34 cellular contexts compared by ENCODE assay signal in the genomic region with DNA sequence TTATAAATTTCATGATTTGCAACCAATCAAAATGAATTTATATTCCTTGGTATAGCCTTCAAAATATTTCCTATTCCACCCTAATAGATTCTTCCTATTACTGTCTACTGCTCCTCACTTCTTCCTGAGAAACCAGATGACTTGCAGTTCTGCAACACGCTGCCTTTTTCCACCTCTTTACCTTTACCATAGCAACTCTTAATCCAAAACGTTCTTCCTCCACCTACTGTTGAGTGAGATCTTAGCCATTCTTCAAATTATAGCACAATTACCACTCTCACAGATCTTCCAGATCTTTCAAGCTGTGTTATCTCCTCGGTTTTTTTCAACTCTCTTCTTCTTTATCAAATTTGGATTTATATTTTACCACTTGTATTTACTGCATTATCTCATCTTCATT.
"Had no signal": no experiment of that assay in that cellular context is flagged by ENCODE, and none has a peak within 500 bp of the region (broad histone marks: within the 10 kb centered on the region; RNA-seq: fewer than 3 reads in every experiment).

No MANE protein-coding gene starts in this region.

- H3K27ac ChIP-seq: epithelial cell of prostate, esophagus squamous epithelium, parathyroid adenoma, psoas muscle, sigmoid colon, stomach, thyroid gland, upper lobe of left lung, vagina, WERI-Rb-1 had no signal

- H3K9me3 ChIP-seq: esophagus squamous epithelium, psoas muscle, sigmoid colon, stomach, thyroid gland, upper lobe of left lung, vagina had no signal

- H3K4me3 ChIP-seq: esophagus squamous epithelium, psoas muscle, sigmoid colon, stomach, thyroid gland, upper lobe of left lung, vagina had no signal

- H3K27me3 ChIP-seq: esophagus squamous epithelium, sigmoid colon, stomach, thyroid gland, upper lobe of left lung, vagina had no signal

- H3K4me3 Mint-ChIP-seq: activated CD4-positive, alpha-beta memory T cell treated with anti-CD3 and anti-CD28 coated beads for 36 hours; activated CD4-positive, alpha-beta T cell treated with anti-CD3 and anti-CD28 coated beads, Interleukin-2, amount 10 ng/mL, durations not matched to agents 24 days and 14 days; activated naive CD4-positive, alpha-beta T cell treated with anti-CD3 and anti-CD28 coated beads, Interleukin-2, amount 50 U/mL, for 24 hours; activated naive CD8-positive, alpha-beta T cell treated with anti-CD3 and anti-CD28 coated beads, Interleukin-2, amount 50 U/mL, for 24 hours; activated T-cell treated with anti-CD3 and anti-CD28 coated beads, Interleukin-2, amount 50 U/mL, for 24 hours; dendritic cell treated with granulocyte-macrophage colony-stimulating factor and Interleukin-4, amounts not matched to agents 40 ng/mL and 50 ng/mL, for 4 days; endodermal cell; mesothelial cell of epicardium; naive B cell; neural crest cell; stimulated activated naive B cell treated with anti-CD40 and anti-IgM and Interleukin-4, amounts not matched to agents 10 μg/mL and 1 μg/mL and 100 μg/mL, for 72 hours had no signal

- H3K9me3 Mint-ChIP-seq: dendritic cell treated with granulocyte-macrophage colony-stimulating factor and Interleukin-4, amounts not matched to agents 40 ng/mL and 50 ng/mL, for 4 days; endodermal cell; neural crest cell had no signal

- H3K4me1 ChIP-seq: esophagus squamous epithelium, parathyroid adenoma, psoas muscle, sigmoid colon, thyroid gland, upper lobe of left lung, vagina had no signal

- H3K36me3 ChIP-seq: esophagus squamous epithelium, sigmoid colon, stomach, thyroid gland, upper lobe of left lung, vagina, WERI-Rb-1 had no signal

- H3K4me1 Mint-ChIP-seq: activated CD4-positive, alpha-beta T cell treated with anti-CD3 and anti-CD28 coated beads, Interleukin-2, amount 10 ng/mL, durations not matched to agents 24 days and 14 days; activated naive CD4-positive, alpha-beta T cell treated with anti-CD3 and anti-CD28 coated beads, Interleukin-2, amount 50 U/mL, for 24 hours; activated naive CD8-positive, alpha-beta T cell treated with anti-CD3 and anti-CD28 coated beads, Interleukin-2, amount 50 U/mL, for 24 hours; naive B cell; stimulated activated naive B cell treated with anti-CD40 and anti-IgM and Interleukin-4, amounts not matched to agents 10 μg/mL and 1 μg/mL and 100 μg/mL, for 72 hours had no signal

- H2AFZ ChIP-seq: parathyroid adenoma had no signal

- H3K9ac ChIP-seq: parathyroid adenoma had no signal

- H3K79me2 ChIP-seq: parathyroid adenoma had no signal

- H3K27ac Mint-ChIP-seq: activated CD4-positive, alpha-beta memory T cell treated with anti-CD3 and anti-CD28 coated beads for 36 hours; activated CD4-positive, alpha-beta T cell treated with anti-CD3 and anti-CD28 coated beads, Interleukin-2, amount 10 ng/mL, durations not matched to agents 24 days and 14 days; activated naive CD4-positive, alpha-beta T cell treated with anti-CD3 and anti-CD28 coated beads, Interleukin-2, amount 50 U/mL, for 24 hours; activated naive CD8-positive, alpha-beta T cell treated with anti-CD3 and anti-CD28 coated beads, Interleukin-2, amount 50 U/mL, for 24 hours; activated T-cell treated with anti-CD3 and anti-CD28 coated beads, Interleukin-2, amount 50 U/mL, for 24 hours; dendritic cell treated with granulocyte-macrophage colony-stimulating factor and Interleukin-4, amounts not matched to agents 40 ng/mL and 50 ng/mL, for 4 days; endodermal cell; mesothelial cell of epicardium; naive B cell; stimulated activated naive B cell treated with anti-CD40 and anti-IgM and Interleukin-4, amounts not matched to agents 10 μg/mL and 1 μg/mL and 100 μg/mL, for 72 hours had no signal

- DNase-seq: activated CD4-positive, alpha-beta memory T cell treated with anti-CD3 and anti-CD28 coated beads for 36 hours; activated CD4-positive, alpha-beta T cell treated with anti-CD3 and anti-CD28 coated beads, Interleukin-2, amount 10 ng/mL, durations not matched to agents 24 days and 14 days; activated CD4-positive, CD25-positive, alpha-beta regulatory T cell treated with anti-CD3 and anti-CD28 coated beads, Interleukin-2, amount 50 U/mL, for 72 hours; activated CD8-positive, alpha-beta memory T cell treated with anti-CD3 and anti-CD28 coated beads, Interleukin-2, amount 50 U/mL, for 48 hours; activated gamma-delta T cell; activated naive CD8-positive, alpha-beta T cell treated with anti-CD3 and anti-CD28 coated beads, Interleukin-2, amount 50 U/mL, for 24 hours; activated T-cell treated with anti-CD3 and anti-CD28 coated beads, Interleukin-2, amount 50 U/mL, for 24 hours; amygdala; central memory CD4-positive, alpha-beta T cell; endodermal cell; esophagus squamous epithelium; left cardiac atrium; left ventricle myocardium superior; naive B cell; occipital lobe; psoas muscle; sigmoid colon; small intestine; stimulated activated CD4-positive, alpha-beta T cell treated with anti-CD3 and anti-CD28 coated beads, Interleukin-1b, Interleukin-23, amount 100 ng/mL, for 48 hours; stimulated activated CD4-positive, alpha-beta T cell treated with anti-CD3 and anti-CD28 coated beads, Interleukin-4, amount 100 ng/mL, for 4 hours; stimulated activated CD8-positive, alpha-beta memory T cell treated with anti-CD3 and anti-CD28 coated beads, Interleukin-4, amount 100 ng/mL, for 48 hours; stimulated activated naive B cell treated with anti-CD40 and anti-IgM and Interleukin-4, amounts not matched to agents 10 μg/mL and 1 μg/mL and 100 μg/mL, for 72 hours; stomach; T1000; thyroid gland; upper lobe of left lung; WERI-Rb-1 had no signal

- H3K36me3 Mint-ChIP-seq: activated CD4-positive, alpha-beta memory T cell treated with anti-CD3 and anti-CD28 coated beads for 36 hours; activated naive CD4-positive, alpha-beta T cell treated with anti-CD3 and anti-CD28 coated beads, Interleukin-2, amount 50 U/mL, for 24 hours; mesothelial cell of epicardium; naive B cell; stimulated activated naive B cell treated with anti-CD40 and anti-IgM and Interleukin-4, amounts not matched to agents 10 μg/mL and 1 μg/mL and 100 μg/mL, for 72 hours had no signal

- ATAC-seq: activated naive CD8-positive, alpha-beta T cell treated with anti-CD3 and anti-CD28 coated beads, Interleukin-2, amount 50 U/mL, for 24 hours; left cardiac atrium; left ventricle myocardium superior; psoas muscle; stimulated activated naive B cell treated with anti-CD40 and anti-IgM and Interleukin-4, amounts not matched to agents 10 μg/mL and 1 μg/mL and 100 μg/mL, for 72 hours had no signal

- H3K27me3 Mint-ChIP-seq: activated CD4-positive, alpha-beta memory T cell treated with anti-CD3 and anti-CD28 coated beads for 36 hours; activated CD4-positive, alpha-beta T cell treated with anti-CD3 and anti-CD28 coated beads, Interleukin-2, amount 10 ng/mL, durations not matched to agents 24 days and 14 days; activated naive CD4-positive, alpha-beta T cell treated with anti-CD3 and anti-CD28 coated beads, Interleukin-2, amount 50 U/mL, for 24 hours; activated naive CD8-positive, alpha-beta T cell treated with anti-CD3 and anti-CD28 coated beads, Interleukin-2, amount 50 U/mL, for 24 hours; activated T-cell treated with anti-CD3 and anti-CD28 coated beads, Interleukin-2, amount 50 U/mL, for 24 hours; dendritic cell treated with granulocyte-macrophage colony-stimulating factor and Interleukin-4, amounts not matched to agents 40 ng/mL and 50 ng/mL, for 4 days; naive B cell; stimulated activated naive B cell treated with anti-CD40 and anti-IgM and Interleukin-4, amounts not matched to agents 10 μg/mL and 1 μg/mL and 100 μg/mL, for 72 hours had no signal
